10 cellular contexts compared by ENCODE assay signal in the genomic region with DNA sequence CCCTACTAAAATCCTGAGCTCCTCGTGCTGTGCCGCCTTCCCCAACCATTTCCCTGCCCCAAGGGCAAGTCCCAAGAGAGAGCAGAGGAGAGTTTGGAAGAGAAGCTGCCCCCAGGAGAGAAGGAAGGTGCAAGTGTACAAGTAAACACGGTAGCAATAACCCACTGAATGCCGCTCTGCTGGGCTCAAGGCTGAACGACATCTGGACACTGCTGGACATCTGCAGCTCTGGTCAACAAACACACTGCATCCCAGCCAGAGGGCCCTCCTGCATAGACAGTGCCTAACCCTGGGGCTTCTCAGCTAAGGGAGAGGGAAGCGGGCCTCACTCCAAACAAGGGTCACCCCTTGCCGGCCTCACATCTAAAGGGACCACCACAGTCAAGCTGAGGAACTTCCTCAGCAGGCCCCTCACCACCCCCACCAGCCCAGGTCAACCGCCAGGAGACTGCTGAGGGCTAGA. TPM values are rescaled to one million over a fixed set of nuclear protein-coding genes. Genes with fewer than 3 reads are reported as not detected.
DNase-seq lines count a peak whose midpoint lies in the region; ATAC-seq and TF ChIP-seq lines count a peak whose summit lies in the region.
"Had no signal": no experiment of that assay in that cellular context is flagged by ENCODE, and none has a peak within 500 bp of the region (broad histone marks: within the 10 kb centered on the region; RNA-seq: fewer than 3 reads in every experiment).

No MANE protein-coding gene starts in this region.

- TF ChIP-seq CTCF in HCT116 (IDR thresholded peaks at IDR 0.05 in 2 of 3, conservative IDR thresholded peaks at IDR 0.05 in 1 of 3; ENCODE audit: borderline replicate concordance in 1 of 3, insufficient read depth in 1 of 3, low read depth in 2 of 3, low read length in 2 of 3) (no peak), mammary epithelial cell (conservative IDR thresholded peaks at IDR 0.05 in 1 of 2, IDR thresholded peaks at IDR 0.05 in 1 of 2; ENCODE audit: extremely low read depth in 1 of 2, insufficient read depth in 1 of 2, low read depth in 1 of 2, low read length in 2 of 2) (no peak), liver (IDR thresholded peaks at IDR 0.05; ENCODE audit: low read depth, low read length, missing input control) (no peak)

- no peaks in the 10 kb centered on the region for H3K9me2 ChIP-seq in HCT116 (ENCODE audit: insufficient read depth)

- peaks cover 68 to 74% of the 10 kb centered on the region in 2 experiments for H3K4me1 ChIP-seq in HCT116 (ENCODE audit: control insufficient read depth in 1 of 2, insufficient read depth in 2 of 2, low read length in 2 of 2)
- peaks cover 65% of the 10 kb centered on the region for H3K4me1 ChIP-seq in mammary epithelial cell (ENCODE audit: insufficient read depth, low read length)
- H3K4me1 ChIP-seq in liver (ENCODE audit: control insufficient read depth in 4 of 4, insufficient read depth in 4 of 4, low read length in 3 of 4), result peaks cover 23 to 76% (median 58%) of the 10 kb centered on the region in 4 donors
- H3K4me1 ChIP-seq in skeletal muscle tissue (ENCODE audit: control insufficient read depth in 3 of 3, insufficient read depth in 3 of 3, low read length in 3 of 3), result peaks cover 54 to 57% (median 56%) of the 10 kb centered on the region in 3 donors

- H3K4me3 ChIP-seq in HCT116 (replicated peaks in 1 of 2; ENCODE audit: low read depth in 1 of 2, low read length in 2 of 2) (peak overlapping the region in 1 of 2 experiments; percentile 47; a peak in 2 of 4 replicates), mammary epithelial cell (replicated peaks in 1 of 3; ENCODE audit: insufficient read depth in 1 of 3, low read depth in 2 of 3, low read length in 3 of 3) (no peak overlapping the region), liver (ENCODE audit: low read depth in 1 of 3, low read length in 3 of 3) (no peak overlapping the region), skeletal muscle tissue (ENCODE audit: low read length in 3 of 3) (no peak overlapping the region)

- H3K36me3 ChIP-seq in HCT116 (ENCODE audit: control insufficient read depth in 1 of 2, insufficient read depth in 2 of 2, low read length in 2 of 2) (peaks cover 16 to 19% of the 10 kb centered on the region in 2 experiments; a peak in 3 of 4 replicates), mammary epithelial cell (ENCODE audit: insufficient read depth, low read length) (peaks cover 11% of the 10 kb centered on the region), liver (ENCODE audit: control insufficient read depth in 4 of 4, insufficient read depth in 3 of 4, low read depth in 1 of 4, low read length in 3 of 4) (peaks cover 2 to 10% (median 5%) of the 10 kb centered on the region in 4 donors), skeletal muscle tissue (ENCODE audit: control insufficient read depth in 3 of 3, insufficient read depth in 3 of 3, low read length in 3 of 3) (peaks cover 23 to 30% (median 26%) of the 10 kb centered on the region in 3 donors)

- ATAC-seq in HCT116 (no peak), HG03565 (IDR thresholded peaks at IDR 0.05; ENCODE audit: unreplicated experiment) (no peak)

- H4K20me1 ChIP-seq in HCT116 (ENCODE audit: insufficient read depth) (no peaks in the 10 kb centered on the region), mammary epithelial cell (ENCODE audit: insufficient read depth, low read length) (no peaks in the 10 kb centered on the region)

- CTCF ChIA-PET in HCT116 (lab: Charles Lee) (interaction anchor here (1.3 to 3.6 kb wide), 2 partner anchors 12 to 27 kb away, joined by 6 to 28 read pairs; a partner anchor contains a TSS), mammary epithelial cell (lab: Charles Lee; ENCODE audit: low non-redundant PET) (interaction anchor here (0.6 to 1.0 kb wide), 2 partner anchors 12 to 20 kb away, joined by 3 to 4 read pairs; no protein-coding TSS in a partner anchor)

- POLR2A ChIA-PET in HCT116 (lab: Charles Lee), result interaction anchor here (0.6 to 2.8 kb wide), 8 partner anchors 10 to 243 kb away, joined by 3 to 29 read pairs (median 4); a partner anchor contains a TSS

- peak overlapping the region; percentile 73 for H3K27ac ChIP-seq in HCT116 (ENCODE audit: low read depth, low read length)
- peak overlapping the region; percentile 93 for H3K27ac ChIP-seq in mammary epithelial cell (ENCODE audit: insufficient read depth, low read depth, low read length)
- H3K27ac ChIP-seq in liver (ENCODE audit: low read depth in 1 of 2, low read length in 2 of 2), result peak overlapping the region; percentile 81 to 83
- no peak overlapping the region for H3K27ac ChIP-seq in skeletal muscle tissue (ENCODE audit: low read depth, low read length)

- in situ Hi-C loops in mammary epithelial cell (cut with MboI; ENCODE audit: low sequenced_read_pairs in 2 of 2), result loop anchor here in 1 of 2 donors (5.0 kb wide), 1 partner anchor 39 kb away; a partner anchor contains a TSS

- H2AFZ ChIP-seq in HCT116 (ENCODE audit: low read depth, low read length, poor library complexity, severe bottlenecking) (no peak overlapping the region), mammary epithelial cell (ENCODE audit: low read depth, low read length) (no peak overlapping the region)

- H3K9me3 ChIP-seq in HCT116 (ENCODE audit: control insufficient read depth in 1 of 2, insufficient read depth in 1 of 2, low read depth in 1 of 2, low read length in 2 of 2) (no peaks in the 10 kb centered on the region), mammary epithelial cell (replicated peaks; ENCODE audit: insufficient read depth, low read length) (no peaks in the 10 kb centered on the region), liver (ENCODE audit: control insufficient read depth in 4 of 4, low read length in 3 of 4) (no peaks in the 10 kb centered on the region), skeletal muscle tissue (ENCODE audit: control insufficient read depth in 3 of 3, low read length in 3 of 3) (no peaks in the 10 kb centered on the region)

- no peak for TF ChIP-seq POLR2A in HCT116 (IDR thresholded peaks at IDR 0.05; ENCODE audit: borderline replicate concordance, extremely low read depth, insufficient read depth, insufficient read length)

- intact Hi-C loops in HCT116 (cut with micrococcal nuclease), result loop anchor here (2.0 kb wide), 2 partner anchors 13 to 27 kb away; a partner anchor contains a TSS
- intact Hi-C loops in mammary epithelial cell (cut with micrococcal nuclease), result loop anchor here (1.0 to 2.0 kb wide), 3 partner anchors 28 to 37 kb away; a partner anchor contains a TSS
- intact Hi-C loops in posterior vena cava (cut with DNase I), result no loop called here

- BruUV-seq in HCT116 (replicated peaks; lab: Mats Ljungman, UMichigan) (no TSS peak), mammary epithelial cell (replicated peaks; lab: Mats Ljungman, UMichigan) (TSS peak; percentile 87)

- DNase-seq in HCT116 (ENCODE audit: low read depth, low spot score) (no peak), mammary epithelial cell (peak; percentile 74), middle frontal gyrus (ENCODE audit: extremely low spot score, low spot score) (no peak), posterior vena cava (ENCODE audit: low spot score) (no peak), cerebellar cortex (ENCODE audit: low spot score) (no peak)
- DNase-seq: activated CD8-positive, alpha-beta memory T cell treated with anti-CD3 and anti-CD28 coated beads, Interleukin-2, amount 50 U/mL, for 4 hours; NCI-H748 treated with DMSO at 0.1 percent for 48 hours had no signal

- H3K4me2 ChIP-seq in HCT116 (ENCODE audit: low read length), result peak overlapping the region; percentile 86
- H3K4me2 ChIP-seq in mammary epithelial cell (ENCODE audit: insufficient read depth, low read depth, low read length), result peak overlapping the region; percentile 59

- no peaks in the 10 kb centered on the region for H3K27me3 ChIP-seq in HCT116 (ENCODE audit: insufficient read depth, low read length)
- H3K27me3 ChIP-seq in mammary epithelial cell (ENCODE audit: insufficient read depth, low read length), result no peaks in the 10 kb centered on the region
- H3K27me3 ChIP-seq in liver (ENCODE audit: control insufficient read depth in 4 of 4, insufficient read depth in 4 of 4, low read length in 3 of 4), result no peaks in the 10 kb centered on the region
- H3K27me3 ChIP-seq in skeletal muscle tissue (ENCODE audit: control insufficient read depth in 3 of 3, insufficient read depth in 3 of 3, low read length in 3 of 3), result no peaks in the 10 kb centered on the region

- WGBS in mammary epithelial cell (ENCODE audit: low coverage, missing lambda C conversion rate), result 53% methylated on average over 5 of the region's 8 CpGs
- 61% methylated on average over 8 of the region's 8 CpGs for WGBS in liver

- TF ChIP-seq RAD21 in HCT116 (IDR thresholded peaks at IDR 0.05; ENCODE audit: low read depth) (no peak), liver (IDR thresholded peaks at IDR 0.05) (no peak)

- H3K79me2 ChIP-seq in HCT116 (ENCODE audit: insufficient read depth, low read length), result peaks cover 62% of the 10 kb centered on the region
- peaks cover 95% of the 10 kb centered on the region for H3K79me2 ChIP-seq in mammary epithelial cell (ENCODE audit: insufficient read depth, low read length)

- dilution Hi-C loops in mammary epithelial cell (cut with HindIII; ENCODE audit: low sequenced_read_pairs), result no loop called here

- RAD21 ChIA-PET in HCT116 (lab: Charles Lee; ENCODE audit: low non-redundant PET in 1 of 2, low total read pairs in 2 of 2, uncharacterized antibody in 2 of 2, unreplicated experiment in 2 of 2), result interaction anchor here in 1 of 2 experiments (0.7 to 1.3 kb wide), 4 partner anchors 12 to 38 kb away, joined by 3 to 6 read pairs (median 4); a partner anchor contains a TSS

- peak overlapping the region; percentile 68 for H3K9ac ChIP-seq in HCT116 (ENCODE audit: low read length)
- H3K9ac ChIP-seq in mammary epithelial cell (ENCODE audit: insufficient read depth, low read length), result peak overlapping the region; percentile 75
- no peak overlapping the region for H3K9ac ChIP-seq in liver (ENCODE audit: low read depth in 1 of 2, low read length in 2 of 2)
- H3K9ac ChIP-seq in skeletal muscle tissue (ENCODE audit: low read depth in 1 of 3, low read length in 3 of 3), result peak overlapping the region in 2 of 3 donors; percentile 14 to 57

RNA-seq across cellular contexts. Expression of a gene that starts 12.7 kb away (rescaled TPM):
- total RNA-seq in HCT116 (2021; ENCODE audit: unreplicated experiment), result 224 TPM
- 322 and 372 TPM in 2 replicates for polyA plus RNA-seq in HCT116 (2012)
- total RNA-seq in mammary epithelial cell, result 100 to 1,000 TPM; 444 to 578 TPM
- 223 TPM for polyA plus RNA-seq in mammary epithelial cell
- 582 TPM for polyA minus RNA-seq in mammary epithelial cell
- total RNA-seq in liver, result 10 to 100 TPM; 40.7 to 56.0 TPM
- 10 to 100 TPM; 39.1 to 47.7 TPM for polyA plus RNA-seq in liver
- 24.5 TPM for total RNA-seq in skeletal muscle tissue
- 10 to 100 TPM; 14.6 to 21.2 TPM for total RNA-seq in posterior vena cava

RNA-seq across cellular contexts. Expression of a gene that starts 38.0 kb away (rescaled TPM):
- total RNA-seq in HCT116 (2021; ENCODE audit: unreplicated experiment), result 23.4 TPM
- polyA plus RNA-seq in HCT116 (2012), result 17.4 and 22.0 TPM in 2 replicates
- total RNA-seq in mammary epithelial cell, result 10 to 100 TPM; 30.5 to 42.3 TPM
- polyA plus RNA-seq in mammary epithelial cell, result 32.7 TPM
- 6.2 TPM for polyA minus RNA-seq in mammary epithelial cell
- total RNA-seq in liver, result 1 to 10 TPM; 2.6 to 5.6 TPM
- 1 to 10 TPM; 1.7 to 2.0 TPM for polyA plus RNA-seq in liver
- total RNA-seq in skeletal muscle tissue, result 31.8 TPM
- total RNA-seq in posterior vena cava, result 10 to 100 TPM; 10.1 to 12.1 TPM

RNA-seq across cellular contexts. Expression of a gene that starts 39.0 kb away (rescaled TPM):
- total RNA-seq in HCT116 (2021; ENCODE audit: unreplicated experiment), result 78.5 TPM
- polyA plus RNA-seq in HCT116 (2012), result 70.0 and 93.6 TPM in 2 replicates
- total RNA-seq in mammary epithelial cell, result 100 to 1,000 TPM; 131 to 137 TPM
- 99.6 TPM for polyA plus RNA-seq in mammary epithelial cell
- polyA minus RNA-seq in mammary epithelial cell, result 46.0 TPM
- total RNA-seq in liver, result 10 to 100 TPM in 1 of 2 donors, 1 to 10 TPM in 1; 6.2 to 17.6 TPM
- 1 to 10 TPM in 1 of 2 donors, under 1 TPM in 1; 0.71 to 5.0 TPM for polyA plus RNA-seq in liver
- total RNA-seq in skeletal muscle tissue, result 76.2 TPM
- 100 to 1,000 TPM in 1 of 2 donors, 10 to 100 TPM in 1; 91.3 to 134 TPM for total RNA-seq in posterior vena cava

RNA-seq across cellular contexts. Expression of a gene that starts 39.3 kb away (rescaled TPM):
- total RNA-seq in HCT116 (2021; ENCODE audit: unreplicated experiment), result 3.4 TPM
- 2.1 and 3.8 TPM in 2 replicates for polyA plus RNA-seq in HCT116 (2012)
- total RNA-seq in mammary epithelial cell, result 1 to 10 TPM; 2.2 to 3.7 TPM
- polyA plus RNA-seq in mammary epithelial cell, result 0.70 TPM
- polyA minus RNA-seq in mammary epithelial cell, result 0.72 TPM
- under 1 TPM; under 0.01 to 0.05 TPM for total RNA-seq in liver
- under 1 TPM; 0.02 to 0.04 TPM for polyA plus RNA-seq in liver
- not detected for total RNA-seq in skeletal muscle tissue
- total RNA-seq in posterior vena cava, result under 1 TPM in 1 of 2 donors, not detected in 1; 0.19 TPM

Comparison
In these comparisons a context has a peak if more than half of its experiments do, and no peak if none do; other contexts are left out.
1. H3K9ac ChIP-seq: peak in HCT116 (single experiment), mammary epithelial cell (single experiment) and skeletal muscle tissue (2 of 3); none in liver (0 of 2).
2. intact Hi-C loops: an anchor here in HCT116 (2.0 kb wide) and mammary epithelial cell (1.0 to 2.0 kb wide); none called in posterior vena cava.